8 cellular contexts compared by ENCODE assay signal in genomic region chr4:56410247-56410646, GRCh38. TPM values are rescaled to one million over a fixed set of nuclear protein-coding genes. Genes with fewer than 3 reads are reported as not detected.
DNase-seq lines count a peak whose midpoint lies in the region; ATAC-seq, FAIRE-seq and TF ChIP-seq lines count a peak whose summit lies in the region.

No MANE protein-coding gene starts in this region.

- ATAC-seq in GM21447 (IDR thresholded peaks at IDR 0.05; ENCODE audit: unreplicated experiment): peak; percentile 52
- ATAC-seq in activated CD8-positive, alpha-beta T cell treated with anti-CD3 and anti-CD28 coated beads for 36 hours: peak; percentile 66
- no peak for ATAC-seq in GM18498 (IDR thresholded peaks at IDR 0.05; ENCODE audit: unreplicated experiment)
- ATAC-seq in GM18502 (IDR thresholded peaks at IDR 0.05; ENCODE audit: poor library complexity, unreplicated experiment): no peak

- peaks cover 21% of the 10 kb centered on the region for H3K36me3 Mint-ChIP-seq in activated CD8-positive, alpha-beta T cell treated with anti-CD3 and anti-CD28 coated beads for 36 hours (ENCODE audit: low read depth)

- H3K27ac Mint-ChIP-seq in activated CD8-positive, alpha-beta T cell treated with anti-CD3 and anti-CD28 coated beads for 36 hours: no peak overlapping the region

- CTCF ChIA-PET in activated CD8-positive, alpha-beta T cell treated with anti-CD3 and anti-CD28 coated beads for 36 hours (lab: Charles Lee): interaction anchor here (2.3 kb wide), 1 partner anchor 13 kb away, joined by 6 read pairs; no protein-coding TSS in a partner anchor

- intact Hi-C loops in activated CD8-positive, alpha-beta T cell treated with anti-CD3 and anti-CD28 coated beads for 36 hours (cut with micrococcal nuclease): no loop called here
- intact Hi-C loops in ovary (cut with DNase I): no loop called here

- DNase-seq in NCI-H1694 treated with DMSO at 0.1 percent for 48 hours (lab: John Stamatoyannopoulos, UW) (peak; percentile 31), frontal cortex (ENCODE audit: low spot score in 2 of 2) (peak; percentile 28 to 58), ovary (peak in 3 of 5 donors; percentile 31 to 76 (median 32)), OCI-M2 (lab: John Stamatoyannopoulos, UW; ENCODE audit: unreplicated experiment) (no peak)
- no peak for DNase-seq in activated CD8-positive, alpha-beta T cell treated with anti-CD3 and anti-CD28 coated beads for 36 hours

- H3K27me3 ChIP-seq in ovary: no peaks in the 10 kb centered on the region

- peak overlapping the region in 1 of 2 donors; percentile 12 for H3K27ac ChIP-seq in ovary

- no peak for TF ChIP-seq CTCF in activated CD8-positive, alpha-beta T cell treated with anti-CD3 and anti-CD28 coated beads for 36 hours (IDR thresholded peaks at IDR 0.05)
- TF ChIP-seq CTCF in ovary (IDR thresholded peaks at IDR 0.05): no peak

- peak overlapping the region; percentile 1 for H3K4me3 ChIP-seq in ovary

- no peak overlapping the region for H3K4me3 Mint-ChIP-seq in activated CD8-positive, alpha-beta T cell treated with anti-CD3 and anti-CD28 coated beads for 36 hours

- TF ChIP-seq POLR2A in ovary (IDR thresholded peaks at IDR 0.05): no peak

- POLR2A ChIA-PET in activated CD8-positive, alpha-beta T cell treated with anti-CD3 and anti-CD28 coated beads for 36 hours (lab: Charles Lee): interaction anchor here (0.7 kb wide), 1 partner anchor 10 kb away, joined by 3 read pairs; no protein-coding TSS in a partner anchor

- H3K27me3 Mint-ChIP-seq in activated CD8-positive, alpha-beta T cell treated with anti-CD3 and anti-CD28 coated beads for 36 hours: no peaks in the 10 kb centered on the region

- H3K4me1 Mint-ChIP-seq in activated CD8-positive, alpha-beta T cell treated with anti-CD3 and anti-CD28 coated beads for 36 hours (ENCODE audit: low read depth): peaks cover 25% of the 10 kb centered on the region

- H3K9me3 Mint-ChIP-seq in activated CD8-positive, alpha-beta T cell treated with anti-CD3 and anti-CD28 coated beads for 36 hours: no peaks in the 10 kb centered on the region

- no peaks in the 10 kb centered on the region for H3K4me1 ChIP-seq in ovary (ENCODE audit: insufficient read depth)

- H3K36me3 ChIP-seq in ovary: no peaks in the 10 kb centered on the region

- FAIRE-seq in frontal cortex (lab: Jason Lieb, UNC): peak; percentile 48

- WGBS in ovary, 3 donors: 1 to 2% (median 1%) methylated on average over 3 of the region's 3 CpGs

- H3K9me3 ChIP-seq in ovary: no peaks in the 10 kb centered on the region

- TF ChIP-seq EP300 in ovary (IDR thresholded peaks at IDR 0.05): no peak

RNA-seq across cellular contexts. Expression of gene AASDH, which starts 23.0 kb away (rescaled TPM):
- 10 to 100 TPM; 14.5 to 14.7 TPM for total RNA-seq in activated CD8-positive, alpha-beta T cell treated with anti-CD3 and anti-CD28 coated beads for 36 hours
- total RNA-seq in frontal cortex (24.1 TPM), ovary (10 to 100 TPM in 5 of 7 donors, 1 to 10 TPM in 2; 7.2 to 16.7 (median 11.0) TPM)
- 1 to 10 TPM; 5.0 to 8.0 TPM for polyA plus RNA-seq in ovary

RNA-seq across cellular contexts. Expression of gene PPAT, which starts 25.2 kb away (rescaled TPM):
- 10 to 100 TPM; 44.1 to 46.9 TPM for total RNA-seq in activated CD8-positive, alpha-beta T cell treated with anti-CD3 and anti-CD28 coated beads for 36 hours
- total RNA-seq in frontal cortex: 24.9 TPM
- 10 to 100 TPM in 6 of 7 donors, 1 to 10 TPM in 1; 6.2 to 14.8 (median 12.5) TPM for total RNA-seq in ovary
- 1 to 10 TPM; 4.7 to 8.0 TPM for polyA plus RNA-seq in ovary

RNA-seq across cellular contexts. Expression of gene PAICS, which starts 25.8 kb away (rescaled TPM):
- total RNA-seq in activated CD8-positive, alpha-beta T cell treated with anti-CD3 and anti-CD28 coated beads for 36 hours: 100 to 1,000 TPM; 436 to 437 TPM
- total RNA-seq in frontal cortex: 6.9 TPM
- 10 to 100 TPM; 17.2 to 83.0 (median 48.3) TPM for total RNA-seq in ovary
- polyA plus RNA-seq in ovary: 10 to 100 TPM; 29.0 to 53.4 TPM

RNA-seq across cellular contexts. Expression of gene SRP72, which starts 57.2 kb away (rescaled TPM):
- total RNA-seq in activated CD8-positive, alpha-beta T cell treated with anti-CD3 and anti-CD28 coated beads for 36 hours: 100 to 1,000 TPM; 165 to 176 TPM
- total RNA-seq in frontal cortex: 51.4 TPM
- total RNA-seq in ovary: 100 to 1,000 TPM in 2 of 7 donors, 10 to 100 TPM in 5; 48.6 to 128 (median 88.7) TPM
- 10 to 100 TPM; 33.8 to 78.8 TPM for polyA plus RNA-seq in ovary

Comparison
In these comparisons a context has a peak if more than half of its experiments do, and no peak if none do; other contexts are left out.
1. ATAC-seq: peak in GM21447 (single experiment) and activated CD8-positive, alpha-beta T cell treated with anti-CD3 and anti-CD28 coated beads for 36 hours (single experiment); none in GM18498 (single experiment) and GM18502 (single experiment).
2. DNase-seq: peak in NCI-H1694 treated with DMSO at 0.1 percent for 48 hours (single experiment), frontal cortex (2 of 2) and ovary (3 of 5); none in activated CD8-positive, alpha-beta T cell treated with anti-CD3 and anti-CD28 coated beads for 36 hours (single experiment) and OCI-M2 (single experiment).
3. RNA of gene PAICS, which starts 25.8 kb away (total RNA-seq): 436 to 437 TPM in activated CD8-positive, alpha-beta T cell treated with anti-CD3 and anti-CD28 coated beads for 36 hours; 17.2 to 83.0 TPM in ovary and 6.9 TPM in frontal cortex (single experiment); every median in the first group is over 4 times any median in the second.